9 cellular contexts compared by ENCODE assay signal in genomic region chr19:50817941-50818858, GRCh38. TPM values are rescaled to one million over a fixed set of nuclear protein-coding genes. Genes with fewer than 3 reads are reported as not detected.
A peak's percentile ranks its signal among the peaks of the same experiment; 100 is the strongest.
DNase-seq lines count a peak whose midpoint lies in the region; ATAC-seq and TF ChIP-seq lines count a peak whose summit lies in the region.
"Had no signal": no experiment of that assay in that cellular context is flagged by ENCODE, and none has a peak within 500 bp of the region (broad histone marks: within the 10 kb centered on the region; RNA-seq: fewer than 3 reads in every experiment).

No MANE protein-coding gene starts in this region.

- H3K4me1 ChIP-seq in HEK293 (ENCODE audit: control insufficient read depth, insufficient read depth, low read length): no peaks in the 10 kb centered on the region

- H3K4me3 ChIP-seq in GM12865 (ENCODE audit: low read depth, low read length): peak overlapping the region; percentile 59
- peak overlapping the region; percentile 50 for H3K4me3 ChIP-seq in HEK293 (ENCODE audit: low read depth, low read length)

- H3K27ac Mint-ChIP-seq in activated T-cell treated with anti-CD3 and anti-CD28 coated beads, Interleukin-2, amount 50 U/mL, for 24 hours: no peak overlapping the region

- POLR2A ChIA-PET in HEK293 (lab: Yijun Ruan, JAX): interaction anchor here (1.3 to 1.5 kb wide), 2 partner anchors 13 to 14 kb away, joined by 6 to 10 read pairs; no protein-coding TSS in a partner anchor

- TF ChIP-seq CTCF in 22Rv1 (IDR thresholded peaks at IDR 0.05) (no peak), GM12865 (IDR thresholded peaks at IDR 0.05; ENCODE audit: insufficient read depth, low read depth, low read length, missing control alignments) (no peak), HEK293 (tag by site-specific recombination; IDR thresholded peaks at IDR 0.05) (no peak)

- peak; percentile 91 for DNase-seq in GM12865 (ENCODE audit: low read depth)
- peak; percentile 59 for DNase-seq in NCI-H1105 treated with DMSO at 0.1 percent for 48 hours (lab: John Stamatoyannopoulos, UW)
- DNase-seq in activated T-cell treated with anti-CD3 and anti-CD28 coated beads, Interleukin-2, amount 50 U/mL, for 24 hours: peak; percentile 71
- peak; percentile 46 for DNase-seq in left ventricle myocardium superior
- DNase-seq in stimulated activated CD4-positive, alpha-beta T cell treated with anti-CD3 and anti-CD28 coated beads, Interleukin-2, amount 100 ng/mL, for 24 hours: peak; percentile 61 to 77
- DNase-seq in NCI-H1694 (lab: John Stamatoyannopoulos, UW): no peak

- intact Hi-C loops in left ventricle myocardium superior (cut with micrococcal nuclease): no loop called here

- ATAC-seq in left ventricle myocardium superior: peak; percentile 40

- peaks cover 45% of the 10 kb centered on the region for H3K4me1 Mint-ChIP-seq in activated T-cell treated with anti-CD3 and anti-CD28 coated beads, Interleukin-2, amount 50 U/mL, for 24 hours (ENCODE audit: low read depth)

- no peaks in the 10 kb centered on the region for H3K36me3 ChIP-seq in HEK293 (ENCODE audit: control insufficient read depth in 2 of 2, insufficient read depth in 1 of 2, low read length in 2 of 2)

- H3K36me3 Mint-ChIP-seq in activated T-cell treated with anti-CD3 and anti-CD28 coated beads, Interleukin-2, amount 50 U/mL, for 24 hours (ENCODE audit: low read depth): no peaks in the 10 kb centered on the region

- CTCF ChIA-PET in HEK293 (lab: Yijun Ruan, JAX): interaction anchor here (0.7 kb wide), 1 partner anchor 114 kb away, joined by 3 read pairs; no protein-coding TSS in a partner anchor

- H3K9me3 ChIP-seq in HEK293 (ENCODE audit: control insufficient read depth, insufficient read depth, low read depth, low read length): no peaks in the 10 kb centered on the region

- H3K27ac ChIP-seq in 22Rv1 (peak overlapping the region; percentile 93), HEK293 (ENCODE audit: extremely low read depth, low read depth, low read length) (no peak overlapping the region; the same call in 1 of the 2 replicates)

- no peaks in the 10 kb centered on the region for H3K9me3 Mint-ChIP-seq in activated T-cell treated with anti-CD3 and anti-CD28 coated beads, Interleukin-2, amount 50 U/mL, for 24 hours

- H3K27me3 Mint-ChIP-seq in activated T-cell treated with anti-CD3 and anti-CD28 coated beads, Interleukin-2, amount 50 U/mL, for 24 hours: peaks cover 81% of the 10 kb centered on the region

- H3K4me3 Mint-ChIP-seq in activated T-cell treated with anti-CD3 and anti-CD28 coated beads, Interleukin-2, amount 50 U/mL, for 24 hours: peak overlapping the region; percentile 66

TF ChIP-seq in HEK293, 187 proteins besides CTCF, POLR2A, EP300 and RAD21 (continues in another document):
- 0 out of 2 replicates have a peak, but pooled peaks have one; percentile 56 for TF ChIP-seq KLF7 (tag by site-specific recombination; IDR thresholded peaks at IDR 0.05; ENCODE audit: borderline replicate concordance)
- 0 out of 2 replicates have a peak, but pooled peaks have one; percentile 52 for TF ChIP-seq OSR2 (tag by site-specific recombination; IDR thresholded peaks at IDR 0.05)
- TF ChIP-seq ZNF645 (tag by site-specific recombination; IDR thresholded peaks at IDR 0.05): no peak
- 0 out of 2 replicates have a peak, but pooled peaks have one; percentile 16 for TF ChIP-seq ZNF660 (tag by site-specific recombination; IDR thresholded peaks at IDR 0.05)
- 0 out of 2 replicates have a peak, but pooled peaks have one; percentile 39 for TF ChIP-seq PATZ1 (tag by site-specific recombination; IDR thresholded peaks at IDR 0.05)
- TF ChIP-seq ZNF596 (tag by site-specific recombination; IDR thresholded peaks at IDR 0.05): no peak
- TF ChIP-seq SP3 (tag by site-specific recombination; IDR thresholded peaks at IDR 0.05): peak; percentile 89
- TF ChIP-seq ZBTB48 (tag by site-specific recombination; IDR thresholded peaks at IDR 0.05): peak; percentile 55; the same call in 1 of the 2 replicates
- TF ChIP-seq KLF17 (tag by site-specific recombination; IDR thresholded peaks at IDR 0.05): peak; percentile 23; the same call in 1 of the 2 replicates
- peak; percentile 29 for TF ChIP-seq ZNF449 (tag by site-specific recombination; IDR thresholded peaks at IDR 0.05)
- TF ChIP-seq ZNF600 (tag by site-specific recombination; IDR thresholded peaks at IDR 0.05): peak; percentile 60; the same call in 1 of the 2 replicates
- TF ChIP-seq ZNF18 (tag by site-specific recombination; IDR thresholded peaks at IDR 0.05): no peak
- peak; percentile 60; the same call in 1 of the 2 replicates for TF ChIP-seq GLIS2 (tag by site-specific recombination; IDR thresholded peaks at IDR 0.05)
- peak; percentile 95 for TF ChIP-seq ZNF335 (tag by site-specific recombination; conservative IDR thresholded peaks at IDR 0.05)
- no peak for TF ChIP-seq SCRT1 (tag by site-specific recombination; IDR thresholded peaks at IDR 0.05; ENCODE audit: borderline replicate concordance)
- 0 out of 2 replicates have a peak, but pooled peaks have one; percentile 29 for TF ChIP-seq MYNN (tag by site-specific recombination; IDR thresholded peaks at IDR 0.05; ENCODE audit: borderline replicate concordance)
- no peak for TF ChIP-seq ZEB2 (tag by site-specific recombination; IDR thresholded peaks at IDR 0.05)
- no peak for TF ChIP-seq BCL11A (tag by site-specific recombination; IDR thresholded peaks at IDR 0.05; ENCODE audit: low read depth)
- peak; percentile 68 for TF ChIP-seq SP2 (tag by site-specific recombination; IDR thresholded peaks at IDR 0.05)
- TF ChIP-seq KLF9 (tag by site-specific recombination; IDR thresholded peaks at IDR 0.05; ENCODE audit: low read depth): peak; percentile 87
- TF ChIP-seq KLF1 (tag by site-specific recombination; IDR thresholded peaks at IDR 0.05): peak; percentile 98
- peak; percentile 73 for TF ChIP-seq KLF8 (tag by site-specific recombination; IDR thresholded peaks at IDR 0.05)

RNA-seq across cellular contexts. Expression of gene KLK1, which starts 5.4 kb away (rescaled TPM):
- not detected for total RNA-seq in left ventricle myocardium superior
- total RNA-seq: myocyte had no signal

RNA-seq across cellular contexts. Expression of gene KLK15, which starts 15.2 kb away (rescaled TPM):
- total RNA-seq in left ventricle myocardium superior: not detected
- total RNA-seq: myocyte had no signal

RNA-seq across cellular contexts. Expression of gene ACP4, which starts 28.0 kb away (rescaled TPM):
- not detected for total RNA-seq in left ventricle myocardium superior
- total RNA-seq: myocyte had no signal

RNA-seq across cellular contexts. Expression of gene KLK3, which starts 36.5 kb away (rescaled TPM):
- not detected for total RNA-seq in left ventricle myocardium superior
- total RNA-seq: myocyte had no signal

RNA-seq across cellular contexts. Expression of gene GPR32, which starts 47.9 kb away (rescaled TPM):
- not detected for total RNA-seq in left ventricle myocardium superior
- total RNA-seq: myocyte had no signal
